ENCODE assay signal across 20 cellular contexts in the genomic region with DNA sequence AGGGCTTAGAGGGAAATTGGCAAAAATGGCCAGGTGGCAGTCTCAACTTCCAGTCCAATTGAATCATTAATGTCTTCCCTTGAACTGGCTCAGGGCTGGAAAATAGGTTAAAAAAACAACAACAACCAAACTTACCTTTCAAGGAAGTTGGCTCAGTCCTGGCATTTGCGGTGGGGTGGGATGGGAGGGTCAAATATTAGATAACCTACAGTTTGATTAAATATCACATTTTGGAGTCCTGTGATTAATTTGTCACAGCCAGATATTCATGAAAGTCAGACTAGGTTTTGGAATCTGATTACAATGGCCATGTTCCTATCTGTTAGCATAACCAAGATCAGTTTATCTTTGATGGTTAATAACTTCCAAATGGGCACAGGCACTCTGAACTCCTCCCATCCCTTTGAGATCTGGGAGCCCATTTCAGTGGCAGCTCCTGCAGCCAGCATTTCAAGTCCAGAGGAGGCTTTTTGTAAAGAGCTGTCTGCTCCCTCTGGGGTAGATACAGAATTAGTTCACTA. TPM values are rescaled to one million over a fixed set of nuclear protein-coding genes. Genes with fewer than 3 reads are reported as not detected.
DNase-seq lines count a peak whose midpoint lies in the region; ATAC-seq and TF ChIP-seq lines count a peak whose summit lies in the region.
"Had no signal": no experiment of that assay in that cellular context is flagged by ENCODE, and none has a peak within 500 bp of the region (broad histone marks: within the 10 kb centered on the region; RNA-seq: fewer than 3 reads in every experiment).

No MANE protein-coding gene starts in this region.

- CTCF ChIA-PET in PC-9 (lab: Charles Lee): interaction anchor here (0.6 kb wide), 1 partner anchor 243 kb away, joined by 6 read pairs; no protein-coding TSS in a partner anchor

- H3K9me3 ChIP-seq in PC-9 (ENCODE audit: insufficient read depth, low read depth) (peaks cover 9% of the 10 kb centered on the region; the same call in 1 of the 2 replicates), body of pancreas (no peaks in the 10 kb centered on the region)
- H3K9me3 ChIP-seq: BLaER1, Caco-2 had no signal

- ATAC-seq in body of pancreas: peak; percentile 56
- no peak for ATAC-seq in HG03457 (IDR thresholded peaks at IDR 0.05; ENCODE audit: unreplicated experiment)
- no peak for ATAC-seq in Right ventricle myocardium superior (ENCODE audit: poor library complexity)
- ATAC-seq: CD8-positive, alpha-beta T cell; HCT116 had no signal

- H3K27me3 ChIP-seq in PC-9 (ENCODE audit: insufficient read depth, low read depth): no peaks in the 10 kb centered on the region
- H3K27me3 ChIP-seq in body of pancreas: no peaks in the 10 kb centered on the region
- H3K27me3 ChIP-seq: BLaER1 had no signal

- no peaks in the 10 kb centered on the region for H4K20me1 ChIP-seq in PC-9 (ENCODE audit: insufficient read depth)
- H4K20me1 ChIP-seq: BLaER1 had no signal

- H3K79me2 ChIP-seq in PC-9 (ENCODE audit: low read depth): no peaks in the 10 kb centered on the region

- peaks cover 13% of the 10 kb centered on the region; the same call in 1 of the 2 replicates for H3F3A ChIP-seq in PC-9 (ENCODE audit: insufficient read depth, low read depth)

- no peak overlapping the region for H3K4me2 ChIP-seq in PC-9
- H3K4me2 ChIP-seq: BLaER1 had no signal

- H3K4me1 ChIP-seq in PC-9 (replicated peaks; ENCODE audit: insufficient read depth) (peaks cover 22% of the 10 kb centered on the region), body of pancreas (no peaks in the 10 kb centered on the region)
- H3K4me1 ChIP-seq: BLaER1 had no signal

- TF ChIP-seq CTCF in PC-9 (conservative IDR thresholded peaks at IDR 0.05) (no peak), body of pancreas (IDR thresholded peaks at IDR 0.05) (no peak)

- H3K27ac Mint-ChIP-seq in activated CD4-positive, alpha-beta T cell treated with anti-CD3 and anti-CD28 coated beads, Interleukin-2, amount 10 ng/mL, durations not matched to agents 24 days and 14 days: no peak overlapping the region
- H3K27ac Mint-ChIP-seq: B cell; CD4-positive, CD25-positive, alpha-beta regulatory T cell; CD8-positive, alpha-beta T cell had no signal

- H3K36me3 ChIP-seq in PC-9 (ENCODE audit: low read depth): no peaks in the 10 kb centered on the region
- no peaks in the 10 kb centered on the region for H3K36me3 ChIP-seq in body of pancreas (replicated peaks in 1 of 2; ENCODE audit: insufficient read depth in 1 of 2, low read depth in 2 of 2)
- H3K36me3 ChIP-seq: BLaER1 had no signal

- no peaks in the 10 kb centered on the region for H3K9me2 ChIP-seq in PC-9 (ENCODE audit: insufficient read depth)

- H3K4me3 Mint-ChIP-seq in activated CD4-positive, alpha-beta T cell treated with anti-CD3 and anti-CD28 coated beads, Interleukin-2, amount 10 ng/mL, durations not matched to agents 24 days and 14 days: no peak overlapping the region
- H3K4me3 Mint-ChIP-seq: B cell; CD4-positive, CD25-positive, alpha-beta regulatory T cell; CD8-positive, alpha-beta T cell had no signal

- H3K9me3 Mint-ChIP-seq in activated CD4-positive, alpha-beta T cell treated with anti-CD3 and anti-CD28 coated beads, Interleukin-2, amount 10 ng/mL, durations not matched to agents 24 days and 14 days: no peaks in the 10 kb centered on the region
- H3K9me3 Mint-ChIP-seq: CD8-positive, alpha-beta T cell had no signal

- intact Hi-C loops in activated CD4-positive, alpha-beta T cell treated with anti-CD3 and anti-CD28 coated beads, Interleukin-2, amount 10 ng/mL, durations not matched to agents 24 days and 14 days (cut with micrococcal nuclease): no loop called here
- intact Hi-C loops in PC-9 (cut with micrococcal nuclease; ENCODE audit: unreplicated experiment): no loop called here
- intact Hi-C loops in body of pancreas (cut with DNase I): no loop called here
- intact Hi-C loops in Right ventricle myocardium superior (cut with DNase I): no loop called here

- POLR2A ChIA-PET in PC-9 (lab: Charles Lee; ENCODE audit: unreplicated experiment): no interaction called here

- H3K27ac ChIP-seq in PC-9 (no peak overlapping the region), body of pancreas (peak overlapping the region in 2 of 4 donors; percentile 9 to 41)
- H3K27ac ChIP-seq: 22Rv1, BLaER1, C4-2B had no signal

- 8 to 26% methylated on average over 1 of the region's 1 CpG for WGBS in body of pancreas, 2 donors

- no peaks in the 10 kb centered on the region for H3K4me1 Mint-ChIP-seq in activated CD4-positive, alpha-beta T cell treated with anti-CD3 and anti-CD28 coated beads, Interleukin-2, amount 10 ng/mL, durations not matched to agents 24 days and 14 days
- H3K4me1 Mint-ChIP-seq: B cell; CD4-positive, CD25-positive, alpha-beta regulatory T cell had no signal

- BruUV-seq in PC-9 (replicated peaks; lab: Mats Ljungman, UMichigan): no TSS peak

- H3K27me3 Mint-ChIP-seq in activated CD4-positive, alpha-beta T cell treated with anti-CD3 and anti-CD28 coated beads, Interleukin-2, amount 10 ng/mL, durations not matched to agents 24 days and 14 days: peaks cover 21% of the 10 kb centered on the region

- DNase-seq in activated CD4-positive, alpha-beta T cell treated with anti-CD3 and anti-CD28 coated beads, Interleukin-2, amount 10 ng/mL, durations not matched to agents 24 days and 14 days: peak; percentile 20
- DNase-seq in activated CD4-positive, alpha-beta T cell treated with anti-CD3 and anti-CD28 coated beads, Interleukin-2, amount 50 U/mL, for 48 hours: no peak
- DNase-seq in PC-9: no peak
- no peak for DNase-seq in body of pancreas
- DNase-seq in DMS79 (lab: John Stamatoyannopoulos, UW): no peak
- DNase-seq in Right ventricle myocardium superior: no peak
- DNase-seq: Caco-2; CD4-positive, CD25-positive, alpha-beta regulatory T cell; CD8-positive, alpha-beta T cell; DMS153; EL; GDM1; H7 had no signal

- H2AFZ ChIP-seq in PC-9: 0 out of 2 replicates have a peak overlapping the region, but pooled peaks have one; percentile 4

- no peaks in the 10 kb centered on the region for H3K36me3 Mint-ChIP-seq in activated CD4-positive, alpha-beta T cell treated with anti-CD3 and anti-CD28 coated beads, Interleukin-2, amount 10 ng/mL, durations not matched to agents 24 days and 14 days (ENCODE audit: low read depth)
- H3K36me3 Mint-ChIP-seq: CD4-positive, CD25-positive, alpha-beta regulatory T cell; CD8-positive, alpha-beta T cell had no signal

- H3K4me3 ChIP-seq in PC-9: no peak overlapping the region
- no peak overlapping the region for H3K4me3 ChIP-seq in body of pancreas
- H3K4me3 ChIP-seq: BLaER1, GM12878 had no signal

- no peak for TF ChIP-seq POLR2A in body of pancreas (IDR thresholded peaks at IDR 0.05)

RNA-seq across cellular contexts. Expression of a gene that starts 7.8 kb away (rescaled TPM):
- total RNA-seq in activated CD4-positive, alpha-beta T cell treated with anti-CD3 and anti-CD28 coated beads, Interleukin-2, amount 10 ng/mL, durations not matched to agents 24 days and 14 days: 0.12 and 0.14 TPM in 2 replicates
- total RNA-seq in PC-9 (2021) (not detected in 2 replicates), body of pancreas (10 to 100 TPM; 17.5 to 42.0 TPM), Right ventricle myocardium superior (3.9 TPM)
- total RNA-seq: B cell; CD4-positive, CD25-positive, alpha-beta regulatory T cell; CD8-positive, alpha-beta T cell had no signal

RNA-seq across cellular contexts. Expression of a gene that starts 24.6 kb away (rescaled TPM):
- total RNA-seq in activated CD4-positive, alpha-beta T cell treated with anti-CD3 and anti-CD28 coated beads, Interleukin-2, amount 10 ng/mL, durations not matched to agents 24 days and 14 days: 25.2 and 25.6 TPM in 2 replicates
- total RNA-seq in PC-9 (2021) (8.1 and 10.5 TPM in 2 replicates), body of pancreas (10 to 100 TPM; 40.2 to 52.1 TPM), Right ventricle myocardium superior (26.2 TPM)
